ENCODE assay signal across 15 cellular contexts in genomic region chr7:108522780-108523179, GRCh38. TPM values are rescaled to one million over a fixed set of nuclear protein-coding genes. Genes with fewer than 3 reads are reported as not detected.
DNase-seq lines count a peak whose midpoint lies in the region; ATAC-seq, FAIRE-seq and TF ChIP-seq lines count a peak whose summit lies in the region.
"Had no signal": no experiment of that assay in that cellular context is flagged by ENCODE, and none has a peak within 500 bp of the region (broad histone marks: within the 10 kb centered on the region; RNA-seq: fewer than 3 reads in every experiment).

No MANE protein-coding gene starts in this region.

- DNase-seq in CD4-positive, CD25-positive, alpha-beta regulatory T cell, result no peak
- DNase-seq in DND-41 (no peak), K562 (ENCODE audit: extremely low read depth in 1 of 4, low spot score in 3 of 4) (no peak), NCI-H69 (lab: John Stamatoyannopoulos, UW) (no peak)
- no peak for DNase-seq in activated T-helper 1 cell treated with anti-CD3 and anti-CD28 coated beads, Interleukin-12 subunit alpha, Interleukin-12 subunit beta, Interleukin-2, Interleukin-4 antibody, amounts not matched to agents 30 ng/mL and 10 ng/mL and 1 ng/mL, durations not matched to agents 14 hours and 24 hours and 36 hours (ENCODE audit: low spot score)
- DNase-seq: activated CD4-positive, CD25-positive, alpha-beta regulatory T cell treated with anti-CD3 and anti-CD28 coated beads, Interleukin-2, amount 50 U/mL, for 72 hours; KBM-7; NCI-H1436 treated with DMSO at 0.1 percent for 48 hours; NCI-H510A; retina; SW 1271; uterus had no signal

- TF ChIP-seq POLR2A in K562 (conservative IDR thresholded peaks at IDR 0.05), result no peak

- H3K4me1 Mint-ChIP-seq in CD4-positive, CD25-positive, alpha-beta regulatory T cell, result peaks cover 43 to 64% (median 52%) of the 10 kb centered on the region in 4 donors
- H3K4me1 Mint-ChIP-seq in nephron, result peaks cover 33% of the 10 kb centered on the region
- peaks cover 34% of the 10 kb centered on the region for H3K4me1 Mint-ChIP-seq in activated T-helper 1 cell treated with anti-CD3 and anti-CD28 coated beads, Interleukin-12 subunit alpha, Interleukin-12 subunit beta, Interleukin-2, Interleukin-4 antibody, amounts not matched to agents 30 ng/mL and 10 ng/mL and 1 ng/mL, durations not matched to agents 14 hours and 24 hours and 36 hours (ENCODE audit: low read depth)

- H3K9ac ChIP-seq in DND-41 (ENCODE audit: low read depth, low read length) (no peak overlapping the region), K562 (ENCODE audit: insufficient read depth in 1 of 2, low read depth in 2 of 2, low read length in 2 of 2) (no peak overlapping the region)

- peaks cover 10% of the 10 kb centered on the region for H3K36me3 ChIP-seq in CD4-positive, CD25-positive, alpha-beta regulatory T cell (ENCODE audit: control insufficient read depth, insufficient read depth, low read length)
- H3K36me3 ChIP-seq in DND-41 (ENCODE audit: insufficient read depth, low read length), result peaks cover 11% of the 10 kb centered on the region
- 0 out of 3 replicates have a peak, but pooled peaks cover 4% of the 10 kb centered on the region for H3K36me3 ChIP-seq in K562 (ENCODE audit: control insufficient read depth, insufficient read depth, low read length)
- H3K36me3 ChIP-seq: uterus had no signal

- no peak for FAIRE-seq in K562 (lab: Jason Lieb, UNC)

- no peaks in the 10 kb centered on the region for H3K9me3 ChIP-seq in CD4-positive, CD25-positive, alpha-beta regulatory T cell (ENCODE audit: control insufficient read depth in 2 of 2, low read length in 2 of 2)
- H3K9me3 ChIP-seq in DND-41 (ENCODE audit: insufficient read depth, low read length, severe bottlenecking) (no peaks in the 10 kb centered on the region), K562 (replicated peaks; ENCODE audit: control insufficient read depth, insufficient read depth, low read depth, low read length) (no peaks in the 10 kb centered on the region)
- H3K9me3 ChIP-seq: uterus had no signal

- CTCF ChIA-PET in K562 (lab: Yijun Ruan, JAX; ENCODE audit: low intra/inter-chr PET ratio), result no interaction called here

- no peaks in the 10 kb centered on the region for H3K9me1 ChIP-seq in K562 (ENCODE audit: control insufficient read depth, insufficient read depth, low read length)

- H3K4me3 Mint-ChIP-seq in CD4-positive, CD25-positive, alpha-beta regulatory T cell, result peak overlapping the region; percentile 12 to 95 (median 56)
- H3K4me3 Mint-ChIP-seq in nephron, result peak overlapping the region; percentile 33 to 64 (median 51)
- H3K4me3 Mint-ChIP-seq in activated T-helper 1 cell treated with anti-CD3 and anti-CD28 coated beads, Interleukin-12 subunit alpha, Interleukin-12 subunit beta, Interleukin-2, Interleukin-4 antibody, amounts not matched to agents 30 ng/mL and 10 ng/mL and 1 ng/mL, durations not matched to agents 14 hours and 24 hours and 36 hours, result no peak overlapping the region

- in situ Hi-C loops in K562 (cut with MboI), result no loop called here

- H3K79me2 ChIP-seq in DND-41 (ENCODE audit: insufficient read depth, low read length) (peaks cover 70% of the 10 kb centered on the region), K562 (ENCODE audit: control insufficient read depth, insufficient read depth, low read length) (peaks cover 40% of the 10 kb centered on the region)

- H3K4me1 ChIP-seq in CD4-positive, CD25-positive, alpha-beta regulatory T cell (ENCODE audit: control insufficient read depth, insufficient read depth, low read length, poor library complexity, severe bottlenecking), result peaks cover 36% of the 10 kb centered on the region
- H3K4me1 ChIP-seq in DND-41 (ENCODE audit: insufficient read depth, low read length), result peaks cover 43% of the 10 kb centered on the region
- H3K4me1 ChIP-seq in K562 (replicated peaks in 1 of 2; ENCODE audit: control insufficient read depth in 2 of 2, insufficient read depth in 2 of 2, low read length in 2 of 2), result peaks cover 11 to 23% of the 10 kb centered on the region in 2 experiments; a peak in 4 of 5 replicates

- POLR2A ChIA-PET in K562 (lab: Yijun Ruan, JAX), result interaction anchor here (1.3 to 2.1 kb wide), 2 partner anchors 10 to 46 kb away, joined by 3 to 11 read pairs; no protein-coding TSS in a partner anchor

- TF ChIP-seq RAD21 in K562 (CRISPR knock-in tag; conservative IDR thresholded peaks at IDR 0.05 in 1 of 2, IDR thresholded peaks at IDR 0.05 in 1 of 2), result no peak

- H3K36me3 Mint-ChIP-seq in CD4-positive, CD25-positive, alpha-beta regulatory T cell, result peaks cover 32% of the 10 kb centered on the region
- peaks cover 20% of the 10 kb centered on the region for H3K36me3 Mint-ChIP-seq in nephron (ENCODE audit: low read depth)
- H3K36me3 Mint-ChIP-seq in activated T-helper 1 cell treated with anti-CD3 and anti-CD28 coated beads, Interleukin-12 subunit alpha, Interleukin-12 subunit beta, Interleukin-2, Interleukin-4 antibody, amounts not matched to agents 30 ng/mL and 10 ng/mL and 1 ng/mL, durations not matched to agents 14 hours and 24 hours and 36 hours (ENCODE audit: low read depth), result peaks cover 24% of the 10 kb centered on the region

- H3K27ac Mint-ChIP-seq in CD4-positive, CD25-positive, alpha-beta regulatory T cell, result peak overlapping the region in 2 of 3 donors; percentile 23 to 99
- H3K27ac Mint-ChIP-seq in nephron, result peak overlapping the region in 2 of 3 experiments; percentile 10 to 13
- H3K27ac Mint-ChIP-seq in activated T-helper 1 cell treated with anti-CD3 and anti-CD28 coated beads, Interleukin-12 subunit alpha, Interleukin-12 subunit beta, Interleukin-2, Interleukin-4 antibody, amounts not matched to agents 30 ng/mL and 10 ng/mL and 1 ng/mL, durations not matched to agents 14 hours and 24 hours and 36 hours, result no peak overlapping the region

- no peaks in the 10 kb centered on the region for H3K9me3 Mint-ChIP-seq in CD4-positive, CD25-positive, alpha-beta regulatory T cell
- no peaks in the 10 kb centered on the region for H3K9me3 Mint-ChIP-seq in nephron
- no peaks in the 10 kb centered on the region for H3K9me3 Mint-ChIP-seq in activated T-helper 1 cell treated with anti-CD3 and anti-CD28 coated beads, Interleukin-12 subunit alpha, Interleukin-12 subunit beta, Interleukin-2, Interleukin-4 antibody, amounts not matched to agents 30 ng/mL and 10 ng/mL and 1 ng/mL, durations not matched to agents 14 hours and 24 hours and 36 hours

- H3K27ac ChIP-seq in CD4-positive, CD25-positive, alpha-beta regulatory T cell (ENCODE audit: insufficient read depth, low read length, poor library complexity, severe bottlenecking), result peak overlapping the region; percentile 2
- H3K27ac ChIP-seq in DND-41 (ENCODE audit: low read length) (no peak overlapping the region), K562 (ENCODE audit: extremely low read depth, low read depth, low read length) (no peak overlapping the region)
- H3K27ac ChIP-seq: uterus had no signal

- intact Hi-C loops in K562 (cut with micrococcal nuclease), result no loop called here
- intact Hi-C loops in activated T-helper 1 cell treated with anti-CD3 and anti-CD28 coated beads, Interleukin-12 subunit alpha, Interleukin-12 subunit beta, Interleukin-2, Interleukin-4 antibody, amounts not matched to agents 30 ng/mL and 10 ng/mL and 1 ng/mL, durations not matched to agents 14 hours and 24 hours and 36 hours (cut with micrococcal nuclease), result no loop called here

- H3K4me2 ChIP-seq in DND-41 (ENCODE audit: insufficient read depth, low read length), result peak overlapping the region; percentile 94
- no peak overlapping the region for H3K4me2 ChIP-seq in K562 (ENCODE audit: insufficient read depth, low read length)

- no peaks in the 10 kb centered on the region for H3K27me3 Mint-ChIP-seq in CD4-positive, CD25-positive, alpha-beta regulatory T cell
- no peaks in the 10 kb centered on the region for H3K27me3 Mint-ChIP-seq in nephron (ENCODE audit: low read depth)
- H3K27me3 Mint-ChIP-seq in activated T-helper 1 cell treated with anti-CD3 and anti-CD28 coated beads, Interleukin-12 subunit alpha, Interleukin-12 subunit beta, Interleukin-2, Interleukin-4 antibody, amounts not matched to agents 30 ng/mL and 10 ng/mL and 1 ng/mL, durations not matched to agents 14 hours and 24 hours and 36 hours (ENCODE audit: insufficient read depth), result no peaks in the 10 kb centered on the region

- TF ChIP-seq EP300 in K562 (IDR thresholded peaks at IDR 0.05; ENCODE audit: low read length), result no peak

- no peak for ATAC-seq in CD4-positive, CD25-positive, alpha-beta regulatory T cell (ENCODE audit: low read depth in 2 of 2)
- no peak for ATAC-seq in DND-41 (ENCODE audit: insufficient read depth, low read depth)
- no peak for ATAC-seq in K562
- no peak for ATAC-seq in GM19328 (IDR thresholded peaks at IDR 0.05; ENCODE audit: unreplicated experiment)
- ATAC-seq: Panc1 had no signal

- peak overlapping the region; percentile 38 for H3K4me3 ChIP-seq in CD4-positive, CD25-positive, alpha-beta regulatory T cell (ENCODE audit: low read depth, low read length)
- no peak overlapping the region for H3K4me3 ChIP-seq in DND-41 (ENCODE audit: low read depth in 1 of 2, low read length in 2 of 2)
- no peak overlapping the region for H3K4me3 ChIP-seq in K562
- H3K4me3 ChIP-seq: uterus had no signal

- H2AFZ ChIP-seq in DND-41 (ENCODE audit: low read depth, low read length), result no peak overlapping the region
- H2AFZ ChIP-seq in K562 (ENCODE audit: low read depth, low read length), result no peak overlapping the region

- no TSS peak for BruUV-seq in K562 (replicated peaks; lab: Mats Ljungman, UMichigan)

- WGBS in K562 (ENCODE audit: insufficient coverage, low coverage, missing lambda C conversion rate), result 89% methylated on average over 2 of the region's 2 CpGs

- no peaks in the 10 kb centered on the region for H3K27me3 ChIP-seq in CD4-positive, CD25-positive, alpha-beta regulatory T cell (ENCODE audit: control insufficient read depth, insufficient read depth, low read length)
- no peaks in the 10 kb centered on the region for H3K27me3 ChIP-seq in DND-41 (ENCODE audit: insufficient read depth, low read length, poor library complexity)
- H3K27me3 ChIP-seq in K562 (ENCODE audit: control insufficient read depth in 2 of 2, insufficient read depth in 2 of 2, low read length in 2 of 2), result no peaks in the 10 kb centered on the region
- H3K27me3 ChIP-seq: uterus had no signal

- TF ChIP-seq CTCF in DND-41 (IDR thresholded peaks at IDR 0.05; ENCODE audit: borderline replicate concordance, extremely low read depth, low read length, poor library complexity, severe bottlenecking) (no peak), K562 (IDR thresholded peaks at IDR 0.05 in 2 of 3, conservative IDR thresholded peaks at IDR 0.05 in 1 of 3; ENCODE audit: insufficient read depth in 2 of 3, low read depth in 1 of 3, low read length in 3 of 3) (no peak), nephron (IDR thresholded peaks at IDR 0.05; ENCODE audit: unreplicated experiment in 3 of 3) (no peak)

- H4K20me1 ChIP-seq in DND-41 (ENCODE audit: insufficient read depth, low read length), result no peaks in the 10 kb centered on the region
- H4K20me1 ChIP-seq in K562 (replicated peaks; ENCODE audit: control insufficient read depth, insufficient read depth, low read length), result peaks cover 6% of the 10 kb centered on the region; the same call in 1 of the 2 replicates

RNA-seq across cellular contexts. Expression of gene PNPLA8, which starts 3.2 kb away (rescaled TPM):
- 62.5 TPM for total RNA-seq in CD4-positive, CD25-positive, alpha-beta regulatory T cell
- 10 to 100 TPM; 23.3 to 33.0 (median 29.4) TPM for polyA plus RNA-seq in CD4-positive, CD25-positive, alpha-beta regulatory T cell
- 23.6 and 74.8 TPM in 2 replicates for total RNA-seq in K562 (2011; cell fraction: chromatin; rRNA removed; ENCODE audit: low replicate concordance)
- total RNA-seq in K562 (2011; cell fraction: nucleolus; rRNA removed), result 4.5 and 6.6 TPM in 2 replicates
- total RNA-seq in K562 (2011; cell fraction: nucleoplasm; rRNA removed), result 14.4 and 15.2 TPM in 2 replicates
- total RNA-seq in K562 (2014; rRNA removed) (12.0 and 13.5 TPM in 2 replicates), K562 (2014; rRNA removed; fragmentation: Illumina TruSeq; extraction: Trizol) (20.2 and 25.2 TPM in 2 replicates), K562 (2015; rRNA removed; fragmentation: Illumina TruSeq; extraction: Trizol) (13.5 and 16.3 TPM in 2 replicates), K562 (2021) (12.8 and 13.0 TPM in 2 replicates)
- polyA plus RNA-seq in K562 (2011; rRNA removed) (16.3 and 27.6 TPM in 2 replicates), K562 (2014; fragmentation: Illumina TruSeq; extraction: Trizol) (12.0 and 15.9 TPM in 2 replicates), K562 (2014; fragmentation: Nextera tagmentation; extraction: Ambion mirVana) (10 to 100 TPM; 15.9 to 17.4 TPM), K562 (2014; rRNA removed) (10.2 and 21.5 TPM in 2 replicates)
- 2.6 and 5.5 TPM in 2 replicates for polyA plus RNA-seq in K562 (2011; cell fraction: cytosol; rRNA removed)
- 5.1 and 7.9 TPM in 2 replicates for polyA plus RNA-seq in K562 (2011; cell fraction: nucleus; rRNA removed)
- 11.6 and 21.5 TPM in 2 replicates for polyA plus RNA-seq in K562 (2012)
- 37.2 and 42.3 TPM in 2 replicates for polyA minus RNA-seq in K562 (2011; rRNA and poly(A)+ RNA removed)
- polyA minus RNA-seq in K562 (2011; cell fraction: cytosol; rRNA and poly(A)+ RNA removed), result 21.1 and 25.7 TPM in 2 replicates
- 10.8 and 17.9 TPM in 2 replicates for polyA minus RNA-seq in K562 (2011; cell fraction: nucleus; rRNA and poly(A)+ RNA removed)
- total RNA-seq in activated T-helper 1 cell treated with anti-CD3 and anti-CD28 coated beads, Interleukin-12 subunit alpha, Interleukin-12 subunit beta, Interleukin-2, Interleukin-4 antibody, amounts not matched to agents 30 ng/mL and 10 ng/mL and 1 ng/mL, durations not matched to agents 14 hours and 24 hours and 36 hours, result 16.8 and 18.3 TPM in 2 replicates

RNA-seq across cellular contexts. Expression of gene THAP5, which starts 46.7 kb away (rescaled TPM):
- 20.2 TPM for total RNA-seq in CD4-positive, CD25-positive, alpha-beta regulatory T cell
- 10 to 100 TPM; 11.3 to 33.7 (median 19.2) TPM for polyA plus RNA-seq in CD4-positive, CD25-positive, alpha-beta regulatory T cell
- 10.0 and 35.7 TPM in 2 replicates for total RNA-seq in K562 (2011; cell fraction: chromatin; rRNA removed; ENCODE audit: low replicate concordance)
- 11.5 and 13.6 TPM in 2 replicates for total RNA-seq in K562 (2011; cell fraction: nucleolus; rRNA removed)
- 20.3 and 27.3 TPM in 2 replicates for total RNA-seq in K562 (2011; cell fraction: nucleoplasm; rRNA removed)
- total RNA-seq in K562 (2014; rRNA removed) (26.4 and 28.2 TPM in 2 replicates), K562 (2014; rRNA removed; fragmentation: Illumina TruSeq; extraction: Trizol) (47.2 and 57.9 TPM in 2 replicates), K562 (2015; rRNA removed; fragmentation: Illumina TruSeq; extraction: Trizol) (52.1 and 58.1 TPM in 2 replicates), K562 (2021) (30.9 and 31.4 TPM in 2 replicates)
- polyA plus RNA-seq in K562 (2011; rRNA removed) (11.0 and 19.6 TPM in 2 replicates), K562 (2014; fragmentation: Illumina TruSeq; extraction: Trizol) (34.7 and 41.7 TPM in 2 replicates), K562 (2014; fragmentation: Nextera tagmentation; extraction: Ambion mirVana) (10 to 100 TPM; 26.3 to 27.8 TPM), K562 (2014; rRNA removed) (16.5 and 17.3 TPM in 2 replicates)
- polyA plus RNA-seq in K562 (2011; cell fraction: cytosol; rRNA removed), result 2.6 and 5.2 TPM in 2 replicates
- polyA plus RNA-seq in K562 (2011; cell fraction: nucleus; rRNA removed), result 5.4 and 8.1 TPM in 2 replicates
- polyA plus RNA-seq in K562 (2012), result 19.2 and 22.6 TPM in 2 replicates
- 40.2 and 47.4 TPM in 2 replicates for polyA minus RNA-seq in K562 (2011; rRNA and poly(A)+ RNA removed)
- 16.4 and 19.6 TPM in 2 replicates for polyA minus RNA-seq in K562 (2011; cell fraction: cytosol; rRNA and poly(A)+ RNA removed)
- 14.3 and 22.7 TPM in 2 replicates for polyA minus RNA-seq in K562 (2011; cell fraction: nucleus; rRNA and poly(A)+ RNA removed)
- 37.2 and 39.9 TPM in 2 replicates for total RNA-seq in activated T-helper 1 cell treated with anti-CD3 and anti-CD28 coated beads, Interleukin-12 subunit alpha, Interleukin-12 subunit beta, Interleukin-2, Interleukin-4 antibody, amounts not matched to agents 30 ng/mL and 10 ng/mL and 1 ng/mL, durations not matched to agents 14 hours and 24 hours and 36 hours

RNA-seq across cellular contexts. Expression of gene DNAJB9, which starts 46.9 kb away (rescaled TPM):
- total RNA-seq in CD4-positive, CD25-positive, alpha-beta regulatory T cell, result 53.3 TPM
- polyA plus RNA-seq in CD4-positive, CD25-positive, alpha-beta regulatory T cell, result 10 to 100 TPM; 26.3 to 52.2 (median 38.8) TPM
- total RNA-seq in K562 (2011; cell fraction: chromatin; rRNA removed; ENCODE audit: low replicate concordance), result 8.2 and 33.1 TPM in 2 replicates
- 8.5 and 13.6 TPM in 2 replicates for total RNA-seq in K562 (2011; cell fraction: nucleolus; rRNA removed)
- total RNA-seq in K562 (2011; cell fraction: nucleoplasm; rRNA removed), result 21.3 and 26.8 TPM in 2 replicates
- total RNA-seq in K562 (2014; rRNA removed) (34.2 and 35.9 TPM in 2 replicates), K562 (2014; rRNA removed; fragmentation: Illumina TruSeq; extraction: Trizol) (13.5 and 15.3 TPM in 2 replicates), K562 (2015; rRNA removed; fragmentation: Illumina TruSeq; extraction: Trizol) (11.2 and 11.4 TPM in 2 replicates), K562 (2021) (9.0 and 9.6 TPM in 2 replicates)
- polyA plus RNA-seq in K562 (2011; rRNA removed) (7.6 and 8.9 TPM in 2 replicates), K562 (2014; fragmentation: Illumina TruSeq; extraction: Trizol) (7.8 and 8.6 TPM in 2 replicates), K562 (2014; fragmentation: Nextera tagmentation; extraction: Ambion mirVana) (1 to 10 TPM; 4.3 to 5.3 TPM), K562 (2014; rRNA removed) (9.1 and 15.1 TPM in 2 replicates)
- polyA plus RNA-seq in K562 (2011; cell fraction: cytosol; rRNA removed), result 4.4 and 5.5 TPM in 2 replicates
- 5.3 and 5.4 TPM in 2 replicates for polyA plus RNA-seq in K562 (2011; cell fraction: nucleus; rRNA removed)
- 9.7 and 19.9 TPM in 2 replicates for polyA plus RNA-seq in K562 (2012)
- polyA minus RNA-seq in K562 (2011; rRNA and poly(A)+ RNA removed), result 8.4 and 11.9 TPM in 2 replicates
- polyA minus RNA-seq in K562 (2011; cell fraction: cytosol; rRNA and poly(A)+ RNA removed), result 7.1 and 7.5 TPM in 2 replicates
- 7.1 and 17.2 TPM in 2 replicates for polyA minus RNA-seq in K562 (2011; cell fraction: nucleus; rRNA and poly(A)+ RNA removed)
- 16.9 and 20.0 TPM in 2 replicates for total RNA-seq in activated T-helper 1 cell treated with anti-CD3 and anti-CD28 coated beads, Interleukin-12 subunit alpha, Interleukin-12 subunit beta, Interleukin-2, Interleukin-4 antibody, amounts not matched to agents 30 ng/mL and 10 ng/mL and 1 ng/mL, durations not matched to agents 14 hours and 24 hours and 36 hours
